Comparison of ENCODE assay signal across 31 cellular contexts in genomic region chr13:110770678-110771077, GRCh38.
"Had no signal": no experiment of that assay in that cellular context is flagged by ENCODE, and none has a peak within 500 bp of the region (broad histone marks: within the 10 kb centered on the region; RNA-seq: fewer than 3 reads in every experiment).

No MANE protein-coding gene starts in this region.

- H3K27ac ChIP-seq: colonic mucosa, epithelial cell of prostate, foreskin keratinocyte, gastroesophageal sphincter, lower lobe of right lung, neutrophil, pancreas, stomach, thyroid gland had no signal

- H3K4me3 ChIP-seq: colonic mucosa, gastroesophageal sphincter, heart right ventricle, left lung, lower lobe of right lung, mucosa of descending colon, pancreas, smooth muscle cell, stomach, thyroid gland had no signal

- DNase-seq: colonic mucosa; effector CD8-positive, alpha-beta T cell; endodermal cell; foreskin keratinocyte; glutamatergic neuron; heart right ventricle; hippocampal formation; left cardiac atrium; left lung; lower lobe of right lung; mucosa of descending colon; naive B cell; pancreas; retina; stimulated activated CD4-positive, alpha-beta T cell treated with anti-CD3 and anti-CD28 coated beads, Interleukin-2, amount 100 ng/mL, for 24 hours; stimulated activated CD4-positive, alpha-beta T cell treated with anti-CD3 and anti-CD28 coated beads, Interleukin-4, amount 100 ng/mL, for 24 hours; stimulated activated naive CD4-positive, alpha-beta T cell treated with Interleukin-2 at 50 U/mL for 16 hours; stomach; thyroid gland had no signal

- ATAC-seq: esophagus mucosa; foreskin keratinocyte; left cardiac atrium; left lung; mucosa of descending colon; natural killer cell treated with Interleukin-12 subunit alpha and Interleukin-12 subunit beta and Interleukin-15 and Interleukin-18, amount 100 ng/mL, for 72 hours; pancreas; sciatic nerve; stimulated activated effector memory CD8-positive, alpha-beta T cell treated with anti-CD3 and anti-CD28 coated beads, Interleukin-12 subunit alpha, Interleukin-12 subunit beta, amount 100 ng/mL, for 72 hours had no signal

- H3K27ac Mint-ChIP-seq: dendritic cell treated with granulocyte-macrophage colony-stimulating factor and Interleukin-4, amounts not matched to agents 40 ng/mL and 50 ng/mL, for 4 days; endodermal cell; mesothelial cell of epicardium; natural killer cell treated with Interleukin-12 subunit alpha and Interleukin-12 subunit beta and Interleukin-15 and Interleukin-18, amount 100 ng/mL, for 72 hours; stimulated activated effector memory CD8-positive, alpha-beta T cell treated with anti-CD3 and anti-CD28 coated beads, Interleukin-12 subunit alpha, Interleukin-12 subunit beta, amount 100 ng/mL, for 72 hours had no signal

- H3K36me3 Mint-ChIP-seq: mesothelial cell of epicardium; natural killer cell treated with Interleukin-12 subunit alpha and Interleukin-12 subunit beta and Interleukin-15 and Interleukin-18, amount 100 ng/mL, for 72 hours; stimulated activated effector memory CD8-positive, alpha-beta T cell treated with anti-CD3 and anti-CD28 coated beads, Interleukin-12 subunit alpha, Interleukin-12 subunit beta, amount 100 ng/mL, for 72 hours had no signal

- H3K4me3 Mint-ChIP-seq: dendritic cell treated with granulocyte-macrophage colony-stimulating factor and Interleukin-4, amounts not matched to agents 40 ng/mL and 50 ng/mL, for 4 days; endodermal cell; mesothelial cell of epicardium; naive B cell; natural killer cell treated with Interleukin-12 subunit alpha and Interleukin-12 subunit beta and Interleukin-15 and Interleukin-18, amount 100 ng/mL, for 72 hours; neural crest cell; stimulated activated effector memory CD8-positive, alpha-beta T cell treated with anti-CD3 and anti-CD28 coated beads, Interleukin-12 subunit alpha, Interleukin-12 subunit beta, amount 100 ng/mL, for 72 hours had no signal

- H3K36me3 ChIP-seq: colonic mucosa, gastroesophageal sphincter, heart right ventricle, left lung, lower lobe of right lung, neutrophil, pancreas, stomach, thyroid gland had no signal

- H3K27me3 ChIP-seq: colonic mucosa, left lung, pancreas, thyroid gland had no signal

- H3K9me3 Mint-ChIP-seq: dendritic cell treated with granulocyte-macrophage colony-stimulating factor and Interleukin-4, amounts not matched to agents 40 ng/mL and 50 ng/mL, for 4 days; endodermal cell; naive B cell; natural killer cell treated with Interleukin-12 subunit alpha and Interleukin-12 subunit beta and Interleukin-15 and Interleukin-18, amount 100 ng/mL, for 72 hours; neural crest cell; stimulated activated effector memory CD8-positive, alpha-beta T cell treated with anti-CD3 and anti-CD28 coated beads, Interleukin-12 subunit alpha, Interleukin-12 subunit beta, amount 100 ng/mL, for 72 hours had no signal

- H3K9me3 ChIP-seq: colonic mucosa, gastroesophageal sphincter, heart right ventricle, left lung, lower lobe of right lung, mucosa of descending colon, neutrophil, pancreas, stomach, thyroid gland had no signal

- H3K4me1 ChIP-seq: colonic mucosa, foreskin keratinocyte, gastroesophageal sphincter, left lung, lower lobe of right lung, pancreas, stomach, thyroid gland had no signal

- H3K4me2 ChIP-seq: smooth muscle cell had no signal

- FAIRE-seq: islet of Langerhans, pancreas had no signal

- H3K4me1 Mint-ChIP-seq: endodermal cell, neural crest cell had no signal
